In the genomic region with DNA sequence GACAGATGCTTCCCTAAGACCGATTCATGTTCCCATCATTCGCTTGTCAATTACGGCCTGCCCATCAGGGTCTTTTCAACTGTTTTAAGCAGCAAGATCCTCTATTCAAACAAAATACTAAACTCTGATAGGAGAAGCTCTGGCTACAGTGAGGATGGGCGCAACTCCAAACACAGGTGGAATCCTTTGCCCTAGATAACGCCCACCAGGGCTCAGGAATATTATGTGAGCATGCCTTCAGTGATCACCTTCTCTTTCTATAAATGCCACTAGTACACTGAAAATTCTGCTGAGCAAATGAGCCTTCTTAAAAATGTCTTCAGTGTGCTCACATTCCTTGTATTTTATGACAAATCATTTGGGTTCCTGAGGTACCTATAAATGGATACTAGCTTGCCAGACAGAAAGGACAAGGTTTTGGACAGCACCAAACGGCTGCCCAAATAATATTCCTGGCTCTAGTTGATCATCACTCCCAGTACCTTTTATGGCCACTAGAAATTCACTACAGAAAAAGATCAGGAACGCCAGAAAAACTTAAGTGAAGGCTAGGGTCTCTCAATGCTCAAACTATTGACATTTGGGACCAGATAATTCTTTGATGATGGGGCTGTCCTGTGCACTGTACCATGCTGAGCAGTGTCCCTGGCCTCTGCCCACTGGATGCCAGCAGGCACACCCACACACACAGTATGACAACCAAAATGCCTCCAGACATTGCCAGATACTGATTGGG, we compare ENCODE assay signal across 8 cellular contexts. TPM values are rescaled to one million over a fixed set of nuclear protein-coding genes. Genes with fewer than 3 reads are reported as not detected.
DNase-seq lines count a peak whose midpoint lies in the region; ATAC-seq and TF ChIP-seq lines count a peak whose summit lies in the region.

No MANE protein-coding gene starts in this region.

- no peaks in the 10 kb centered on the region for H3K27me3 ChIP-seq in RWPE2 (ENCODE audit: insufficient read depth, poor library complexity, severe bottlenecking)
- H3K27me3 ChIP-seq in skeletal muscle satellite cell (ENCODE audit: control insufficient read depth, insufficient read depth, low read length) = no peaks in the 10 kb centered on the region

- in situ Hi-C loops in G401 (cut with HindIII; ENCODE audit: low sequenced_read_pairs) = loop anchor here (10.0 kb wide), 1 partner anchor 174 kb away; no protein-coding TSS in a partner anchor

- ATAC-seq in RWPE2 (ENCODE audit: low read depth) = no peak
- ATAC-seq in HG03280 (IDR thresholded peaks at IDR 0.05; ENCODE audit: unreplicated experiment) = no peak
- ATAC-seq in GM18519 (IDR thresholded peaks at IDR 0.05; ENCODE audit: low FRiP score, unreplicated experiment) = no peak

- H3K36me3 ChIP-seq in RWPE2 (ENCODE audit: low read depth) (peaks cover 73% of the 10 kb centered on the region), skeletal muscle satellite cell (ENCODE audit: insufficient read depth, low read length) (peaks cover 53% of the 10 kb centered on the region)

- peak overlapping the region; percentile 83 for H3K27ac ChIP-seq in RWPE2 (ENCODE audit: poor library complexity, severe bottlenecking)

- DNase-seq in RWPE2 (ENCODE audit: low spot score) (no peak), fibroblast of mammary gland (ENCODE audit: low read depth) (no peak), C1 segment of cervical spinal cord (lab: John Stamatoyannopoulos, UW) (no peak), G401 (ENCODE audit: low spot score) (no peak)

- peak overlapping the region; percentile 79 for H3K9ac ChIP-seq in skeletal muscle satellite cell (ENCODE audit: low read depth, low read length)

- peak overlapping the region; percentile 74 for H3K4me2 ChIP-seq in skeletal muscle satellite cell (ENCODE audit: low read length)

- H3K9me3 ChIP-seq in RWPE2 (ENCODE audit: severe bottlenecking) = no peaks in the 10 kb centered on the region
- no peaks in the 10 kb centered on the region for H3K9me3 ChIP-seq in skeletal muscle satellite cell (replicated peaks; ENCODE audit: low read length)

- H3K4me1 ChIP-seq in RWPE2 (ENCODE audit: insufficient read depth, poor library complexity, severe bottlenecking) (peaks cover 58% of the 10 kb centered on the region), skeletal muscle satellite cell (ENCODE audit: control insufficient read depth, insufficient read depth, low read length) (peaks cover 45% of the 10 kb centered on the region)

- TF ChIP-seq CTCF in GM12872 (IDR thresholded peaks at IDR 0.05; ENCODE audit: insufficient read depth, low read depth, low read length) (0 out of 3 replicates have a peak, but pooled peaks have one; percentile 11), RWPE2 (IDR thresholded peaks at IDR 0.05; ENCODE audit: poor library complexity, severe bottlenecking) (no peak), fibroblast of mammary gland (conservative IDR thresholded peaks at IDR 0.05; ENCODE audit: control insufficient read depth, insufficient read depth, low read depth, low read length) (peak; percentile 8)

- H3K4me3 ChIP-seq in RWPE2 (ENCODE audit: severe bottlenecking) (no peak overlapping the region), fibroblast of mammary gland (ENCODE audit: control insufficient read depth, low read depth, low read length) (peak overlapping the region; percentile 3), skeletal muscle satellite cell (ENCODE audit: low read length) (no peak overlapping the region)

RNA-seq across cellular contexts. Expression of gene ZNF217, which starts 13.1 kb away (rescaled TPM):
- 12.2 and 14.9 TPM in 2 replicates for total RNA-seq in skeletal muscle satellite cell (2012; rRNA removed)
- 63.4 and 79.3 TPM in 2 replicates for total RNA-seq in G401 (2014; rRNA removed; shearing (Covaris generic))
